16 cellular contexts compared by ENCODE assay signal in genomic region chr16:89667633-89668032, GRCh38. TPM values are rescaled to one million over a fixed set of nuclear protein-coding genes. Genes with fewer than 3 reads are reported as not detected.
DNase-seq lines count a peak whose midpoint lies in the region; ATAC-seq, FAIRE-seq and TF ChIP-seq lines count a peak whose summit lies in the region.
"Had no signal": no experiment of that assay in that cellular context is flagged by ENCODE, and none has a peak within 500 bp of the region (broad histone marks: within the 10 kb centered on the region; RNA-seq: fewer than 3 reads in every experiment).

No MANE protein-coding gene starts in this region.

- H3K36me3 ChIP-seq in BLaER1 treated with 17β-estradiol and CSF1 and Interleukin-3, amounts not matched to agents 10 nM and 100 nM: peaks cover 5 to 45% (median 36%) of the 10 kb centered on the region in 11 experiments; a peak in 21 of 22 replicates
- H3K36me3 ChIP-seq in Peyer's patch: peaks cover 0 to 5% (median 0%) of the 10 kb centered on the region in 3 donors
- H3K36me3 ChIP-seq: BE2C had no signal

- ATAC-seq in left cardiac atrium (no peak), left ventricle myocardium superior (no peak), HG02840 (IDR thresholded peaks at IDR 0.05; ENCODE audit: low FRiP score, unreplicated experiment) (no peak), GM19463 (IDR thresholded peaks at IDR 0.05; ENCODE audit: unreplicated experiment) (no peak)

- H3K4me1 ChIP-seq in BLaER1 treated with 17β-estradiol and CSF1 and Interleukin-3, amounts not matched to agents 10 nM and 100 nM: peaks cover 17 to 26% (median 22%) of the 10 kb centered on the region in 10 experiments
- peaks cover 0 to 13% (median 0%) of the 10 kb centered on the region in 4 donors for H3K4me1 ChIP-seq in Peyer's patch
- H3K4me1 ChIP-seq: BE2C had no signal

- intact Hi-C loops in left cardiac atrium (cut with DNase I): no loop called here
- intact Hi-C loops in left ventricle myocardium superior (cut with micrococcal nuclease): no loop called here

- TF ChIP-seq POLR2A in Peyer's patch (IDR thresholded peaks at IDR 0.05): no peak

- no peaks in the 10 kb centered on the region for H3K27me3 ChIP-seq in BLaER1 treated with 17β-estradiol and CSF1 and Interleukin-3, amounts not matched to agents 10 nM and 100 nM
- H3K27me3 ChIP-seq in Peyer's patch: no peaks in the 10 kb centered on the region
- H3K27me3 ChIP-seq: BE2C, MG63 had no signal

- H3K27ac ChIP-seq in BLaER1 treated with 17β-estradiol and CSF1 and Interleukin-3, amounts not matched to agents 10 nM and 100 nM: peak overlapping the region in 1 of 11 experiments; percentile 1; a peak in 1 of 22 replicates
- H3K27ac ChIP-seq in Peyer's patch: peak overlapping the region in 3 of 4 donors; percentile 40 to 89 (median 79)

- H3K4me3 ChIP-seq in BLaER1 treated with 17β-estradiol and CSF1 and Interleukin-3, amounts not matched to agents 10 nM and 100 nM: no peak overlapping the region
- H3K4me3 ChIP-seq in Peyer's patch: no peak overlapping the region
- H3K4me3 ChIP-seq: MG63 had no signal

- peak overlapping the region in 10 of 11 experiments; percentile 49 to 81 (median 65); a peak in 19 of 22 replicates for H3K4me2 ChIP-seq in BLaER1 treated with 17β-estradiol and CSF1 and Interleukin-3, amounts not matched to agents 10 nM and 100 nM

- peaks cover 0 to 24% (median 12%) of the 10 kb centered on the region in 11 experiments; a peak in 18 of 22 replicates for H3K9me3 ChIP-seq in BLaER1 treated with 17β-estradiol and CSF1 and Interleukin-3, amounts not matched to agents 10 nM and 100 nM (replicated peaks in 1 of 11)
- no peaks in the 10 kb centered on the region for H3K9me3 ChIP-seq in Peyer's patch
- H3K9me3 ChIP-seq: BE2C, MG63 had no signal

- FAIRE-seq in urothelium cell line (lab: Jason Lieb, UNC): peak; percentile 27
- FAIRE-seq: A204.1, GM12891, H1 had no signal

- H3K9ac ChIP-seq in BLaER1 treated with 17β-estradiol and CSF1 and Interleukin-3, amounts not matched to agents 10 nM and 100 nM: peak overlapping the region in 4 of 11 experiments; percentile 24 to 48 (median 42); a peak in 2 of 22 replicates

- no peak for TF ChIP-seq CTCF in Peyer's patch (IDR thresholded peaks at IDR 0.05)

- DNase-seq in left cardiac atrium (peak; percentile 8), left ventricle myocardium superior (no peak), Peyer's patch (no peak), urothelium cell line (ENCODE audit: low spot score) (no peak)
- DNase-seq: CD4-positive, alpha-beta T cell; COR-L47; DMS 273 treated with DMSO at 0.1 percent for 48 hours; Kasumi-1 had no signal

- peaks cover 0 to 8% (median 0%) of the 10 kb centered on the region in 11 experiments; a peak in 4 of 22 replicates for H4K20me1 ChIP-seq in BLaER1 treated with 17β-estradiol and CSF1 and Interleukin-3, amounts not matched to agents 10 nM and 100 nM

RNA-seq across cellular contexts. Expression of gene SPATA33, which starts 10.0 kb away (rescaled TPM):
- total RNA-seq in left cardiac atrium (1 to 10 TPM; 2.4 to 3.6 TPM), left ventricle myocardium superior (2.6 TPM), Peyer's patch (10 to 100 TPM; 13.9 to 76.7 (median 25.6) TPM)

RNA-seq across cellular contexts. Expression of gene CHMP1A, which starts 10.1 kb away (rescaled TPM):
- total RNA-seq in left cardiac atrium (10 to 100 TPM; 41.7 to 51.9 TPM), left ventricle myocardium superior (36.5 TPM), Peyer's patch (100 to 1,000 TPM in 3 of 4 donors, 10 to 100 TPM in 1; 88.3 to 246 (median 196) TPM)

RNA-seq across cellular contexts. Expression of gene CDK10, which starts 18.9 kb away (rescaled TPM):
- total RNA-seq in left cardiac atrium: 10 to 100 TPM; 22.6 to 28.0 TPM
- 23.6 TPM for total RNA-seq in left ventricle myocardium superior
- 100 to 1,000 TPM in 3 of 4 donors, 10 to 100 TPM in 1; 97.9 to 198 (median 158) TPM for total RNA-seq in Peyer's patch

RNA-seq across cellular contexts. Expression of gene SPATA2L, which starts 33.9 kb away (rescaled TPM):
- total RNA-seq in left cardiac atrium (1 to 10 TPM; 4.5 to 7.1 TPM), left ventricle myocardium superior (2.3 TPM), Peyer's patch (10 to 100 TPM; 19.0 to 44.7 (median 36.7) TPM)

RNA-seq across cellular contexts. Expression of gene VPS9D1, which starts 53.1 kb away (rescaled TPM):
- total RNA-seq in left cardiac atrium (10 to 100 TPM; 11.6 to 12.6 TPM), left ventricle myocardium superior (13.7 TPM), Peyer's patch (10 to 100 TPM; 14.9 to 45.9 (median 27.9) TPM)
